Comparison of ENCODE assay signal across 8 cellular contexts in the genomic region with DNA sequence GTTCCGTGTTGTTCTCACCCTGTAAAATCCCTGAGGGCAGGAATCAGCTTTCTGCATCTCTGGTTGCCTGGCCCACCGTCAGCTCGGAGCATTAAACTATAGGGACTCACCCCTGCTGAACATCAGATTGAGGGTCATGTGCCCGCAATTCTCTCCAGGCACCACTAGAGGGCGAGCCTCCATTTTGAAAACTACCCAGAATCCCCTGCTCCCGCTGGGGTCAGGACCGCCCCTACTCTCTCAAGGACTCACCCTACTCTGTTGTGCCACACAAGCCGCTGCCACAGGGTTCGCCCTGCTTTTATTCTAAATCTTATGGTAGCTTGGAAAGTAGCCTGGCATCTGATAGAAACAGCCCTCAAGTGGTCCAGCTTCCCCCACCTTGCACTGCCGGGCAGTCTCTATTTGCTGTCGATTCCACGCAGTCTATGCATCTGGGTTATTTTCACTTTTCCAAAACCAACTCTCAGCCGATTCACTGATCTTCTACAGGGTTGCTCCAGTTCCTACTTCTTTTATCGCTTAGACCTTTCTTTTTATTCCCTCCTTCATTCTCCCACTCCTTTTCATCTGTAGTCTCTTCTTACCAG.
DNase-seq lines count a peak whose midpoint lies in the region; ATAC-seq, FAIRE-seq and TF ChIP-seq lines count a peak whose summit lies in the region.

No MANE protein-coding gene starts in this region.

- CTCF ChIA-PET in BJ (lab: Yijun Ruan, JAX) (no interaction called here), WTC11 (lab: Charles Lee) (interaction anchor here (0.6 to 1.6 kb wide), 8 partner anchors 8 to 263 kb away, joined by 3 to 7 read pairs (median 3); no protein-coding TSS in a partner anchor)

- no peak overlapping the region for H3K27ac Mint-ChIP-seq in WTC11

- no peak overlapping the region for H3K4me3 Mint-ChIP-seq in WTC11

- DNase-seq in BJ (ENCODE audit: low read depth) (no peak), WTC11 (ENCODE audit: low spot score) (peak; percentile 52), iris pigment epithelial cell (ENCODE audit: low read depth) (peak; percentile 5), upper lobe of right lung (no peak), frontal cortex (ENCODE audit: low spot score in 2 of 2) (no peak), middle frontal gyrus (ENCODE audit: extremely low spot score, low spot score) (no peak)

- no peaks in the 10 kb centered on the region for H3K36me3 ChIP-seq in BJ (ENCODE audit: control insufficient read depth, insufficient read depth, low read length)
- no peaks in the 10 kb centered on the region for H3K36me3 ChIP-seq in upper lobe of right lung

- H3K36me3 Mint-ChIP-seq in WTC11 = peaks cover 4% of the 10 kb centered on the region

- TF ChIP-seq CTCF in BJ (IDR thresholded peaks at IDR 0.05; ENCODE audit: insufficient read depth, low read depth, low read length) (peak; percentile 41), WTC11 (IDR thresholded peaks at IDR 0.05) (peak; percentile 90), upper lobe of right lung (IDR thresholded peaks at IDR 0.05) (peak; percentile 62)

- intact Hi-C loops in upper lobe of right lung (cut with DNase I) = no loop called here

- H3K4me1 Mint-ChIP-seq in WTC11 = peaks cover 4% of the 10 kb centered on the region; the same call in 1 of the 2 replicates

- peak; percentile 85 for ATAC-seq in GM18868 (IDR thresholded peaks at IDR 0.05; ENCODE audit: unreplicated experiment)
- peak; percentile 84 for ATAC-seq in HG03432 (IDR thresholded peaks at IDR 0.05; ENCODE audit: unreplicated experiment)
- ATAC-seq in WTC11 = peak; percentile 89
- ATAC-seq in upper lobe of right lung = peak; percentile 81

- FAIRE-seq in frontal cortex (lab: Jason Lieb, UNC) = no peak

- H3K27ac ChIP-seq in upper lobe of right lung = no peak overlapping the region

- H3K4me1 ChIP-seq in upper lobe of right lung = no peaks in the 10 kb centered on the region

- H3K27me3 ChIP-seq in BJ (ENCODE audit: control insufficient read depth, insufficient read depth, low read length) (no peaks in the 10 kb centered on the region), upper lobe of right lung (no peaks in the 10 kb centered on the region)

- POLR2A ChIA-PET in BJ (lab: Charles Lee) = interaction anchor here (0.6 kb wide), 1 partner anchor 258 kb away, joined by 3 read pairs; no protein-coding TSS in a partner anchor
- POLR2A ChIA-PET in WTC11 (lab: Charles Lee) = no interaction called here

- no peaks in the 10 kb centered on the region for H3K9me3 ChIP-seq in upper lobe of right lung

- peaks cover 16% of the 10 kb centered on the region for H3K9me3 Mint-ChIP-seq in WTC11

- H3K4me3 ChIP-seq in BJ (ENCODE audit: low read depth, low read length) (no peak overlapping the region), upper lobe of right lung (no peak overlapping the region)

- H3K27me3 Mint-ChIP-seq in WTC11 (ENCODE audit: low read depth) = no peaks in the 10 kb centered on the region

TF ChIP-seq in WTC11, 78 proteins besides CTCF, POLR2A, EP300 and RAD21:
- TF ChIP-seq SMAD4 (CRISPR knock-in tag; IDR thresholded peaks at IDR 0.05) (no peak), SP1 (CRISPR knock-in tag; conservative IDR thresholded peaks at IDR 0.05) (no peak), NFE2L1 (CRISPR knock-in tag; IDR thresholded peaks at IDR 0.05) (no peak), TEAD4 (CRISPR knock-in tag; IDR thresholded peaks at IDR 0.05) (no peak), ETV6 (CRISPR knock-in tag; IDR thresholded peaks at IDR 0.05) (0 out of 2 replicates have a peak, but pooled peaks have one; percentile 19), TP53 (CRISPR knock-in tag; IDR thresholded peaks at IDR 0.05) (no peak)
- TF ChIP-seq, protein P1, sequence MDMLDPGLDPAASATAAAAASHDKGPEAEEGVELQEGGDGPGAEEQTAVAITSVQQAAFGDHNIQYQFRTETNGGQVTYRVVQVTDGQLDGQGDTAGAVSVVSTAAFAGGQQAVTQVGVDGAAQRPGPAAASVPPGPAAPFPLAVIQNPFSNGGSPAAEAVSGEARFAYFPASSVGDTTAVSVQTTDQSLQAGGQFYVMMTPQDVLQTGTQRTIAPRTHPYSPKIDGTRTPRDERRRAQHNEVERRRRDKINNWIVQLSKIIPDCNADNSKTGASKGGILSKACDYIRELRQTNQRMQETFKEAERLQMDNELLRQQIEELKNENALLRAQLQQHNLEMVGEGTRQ (CRISPR knock-in tag; IDR thresholded peaks at IDR 0.05) = peak; percentile 64
- TF ChIP-seq, protein P2, sequence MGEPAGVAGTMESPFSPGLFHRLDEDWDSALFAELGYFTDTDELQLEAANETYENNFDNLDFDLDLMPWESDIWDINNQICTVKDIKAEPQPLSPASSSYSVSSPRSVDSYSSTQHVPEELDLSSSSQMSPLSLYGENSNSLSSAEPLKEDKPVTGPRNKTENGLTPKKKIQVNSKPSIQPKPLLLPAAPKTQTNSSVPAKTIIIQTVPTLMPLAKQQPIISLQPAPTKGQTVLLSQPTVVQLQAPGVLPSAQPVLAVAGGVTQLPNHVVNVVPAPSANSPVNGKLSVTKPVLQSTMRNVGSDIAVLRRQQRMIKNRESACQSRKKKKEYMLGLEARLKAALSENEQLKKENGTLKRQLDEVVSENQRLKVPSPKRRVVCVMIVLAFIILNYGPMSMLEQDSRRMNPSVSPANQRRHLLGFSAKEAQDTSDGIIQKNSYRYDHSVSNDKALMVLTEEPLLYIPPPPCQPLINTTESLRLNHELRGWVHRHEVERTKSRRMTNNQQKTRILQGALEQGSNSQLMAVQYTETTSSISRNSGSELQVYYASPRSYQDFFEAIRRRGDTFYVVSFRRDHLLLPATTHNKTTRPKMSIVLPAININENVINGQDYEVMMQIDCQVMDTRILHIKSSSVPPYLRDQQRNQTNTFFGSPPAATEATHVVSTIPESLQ (CRISPR knock-in tag; IDR thresholded peaks at IDR 0.05) = no peak
- TF ChIP-seq, protein P3, sequence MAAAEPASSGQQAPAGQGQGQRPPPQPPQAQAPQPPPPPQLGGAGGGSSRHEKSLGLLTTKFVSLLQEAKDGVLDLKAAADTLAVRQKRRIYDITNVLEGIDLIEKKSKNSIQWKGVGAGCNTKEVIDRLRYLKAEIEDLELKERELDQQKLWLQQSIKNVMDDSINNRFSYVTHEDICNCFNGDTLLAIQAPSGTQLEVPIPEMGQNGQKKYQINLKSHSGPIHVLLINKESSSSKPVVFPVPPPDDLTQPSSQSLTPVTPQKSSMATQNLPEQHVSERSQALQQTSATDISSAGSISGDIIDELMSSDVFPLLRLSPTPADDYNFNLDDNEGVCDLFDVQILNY (CRISPR knock-in tag; IDR thresholded peaks at IDR 0.05) = no peak
- TF ChIP-seq, protein P4, sequence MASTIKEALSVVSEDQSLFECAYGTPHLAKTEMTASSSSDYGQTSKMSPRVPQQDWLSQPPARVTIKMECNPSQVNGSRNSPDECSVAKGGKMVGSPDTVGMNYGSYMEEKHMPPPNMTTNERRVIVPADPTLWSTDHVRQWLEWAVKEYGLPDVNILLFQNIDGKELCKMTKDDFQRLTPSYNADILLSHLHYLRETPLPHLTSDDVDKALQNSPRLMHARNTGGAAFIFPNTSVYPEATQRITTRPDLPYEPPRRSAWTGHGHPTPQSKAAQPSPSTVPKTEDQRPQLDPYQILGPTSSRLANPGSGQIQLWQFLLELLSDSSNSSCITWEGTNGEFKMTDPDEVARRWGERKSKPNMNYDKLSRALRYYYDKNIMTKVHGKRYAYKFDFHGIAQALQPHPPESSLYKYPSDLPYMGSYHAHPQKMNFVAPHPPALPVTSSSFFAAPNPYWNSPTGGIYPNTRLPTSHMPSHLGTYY (CRISPR knock-in tag; IDR thresholded peaks at IDR 0.05) = no peak
- TF ChIP-seq, protein P5, sequence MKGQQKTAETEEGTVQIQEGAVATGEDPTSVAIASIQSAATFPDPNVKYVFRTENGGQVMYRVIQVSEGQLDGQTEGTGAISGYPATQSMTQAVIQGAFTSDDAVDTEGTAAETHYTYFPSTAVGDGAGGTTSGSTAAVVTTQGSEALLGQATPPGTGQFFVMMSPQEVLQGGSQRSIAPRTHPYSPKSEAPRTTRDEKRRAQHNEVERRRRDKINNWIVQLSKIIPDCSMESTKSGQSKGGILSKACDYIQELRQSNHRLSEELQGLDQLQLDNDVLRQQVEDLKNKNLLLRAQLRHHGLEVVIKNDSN (CRISPR knock-in tag; IDR thresholded peaks at IDR 0.05) = peak; percentile 65; the same call in 1 of the 2 replicates
TF ChIP-seq in WTC11: peak in this region for 3.

Comparison
In these comparisons a context has a peak if more than half of its experiments do, and no peak if none do; other contexts are left out.
1. DNase-seq: peak in WTC11 (single experiment) and iris pigment epithelial cell (single experiment); none in BJ (single experiment), upper lobe of right lung (single experiment), frontal cortex (0 of 2) and middle frontal gyrus (single experiment).
2. Peak in every context shown above with its lines, with median percentiles within 50 percentile points of each other: CTCF ChIP-seq and ATAC-seq.